ENCODE assay signal across 12 cellular contexts in genomic region chr9:120366646-120367019, GRCh38.
DNase-seq lines count a peak whose midpoint lies in the region; ATAC-seq and TF ChIP-seq lines count a peak whose summit lies in the region.
"Had no signal": no experiment of that assay in that cellular context is flagged by ENCODE, and none has a peak within 500 bp of the region (broad histone marks: within the 10 kb centered on the region; RNA-seq: fewer than 3 reads in every experiment).

No MANE protein-coding gene starts in this region.

- WGBS in HUES64: 60% methylated on average over 4 of the region's 4 CpGs

- H3K4me3 ChIP-seq in AG04449 (ENCODE audit: low read depth, low read length) (no peak overlapping the region), HUES64 (ENCODE audit: low read length) (no peak overlapping the region), left lung (no peak overlapping the region)

- no peaks in the 10 kb centered on the region for H3K9me3 Mint-ChIP-seq in natural killer cell treated with Interleukin-12 subunit alpha and Interleukin-12 subunit beta and Interleukin-15 and Interleukin-18, amount 100 ng/mL, for 72 hours

- H3K36me3 Mint-ChIP-seq in natural killer cell treated with Interleukin-12 subunit alpha and Interleukin-12 subunit beta and Interleukin-15 and Interleukin-18, amount 100 ng/mL, for 72 hours: no peaks in the 10 kb centered on the region
- H3K36me3 Mint-ChIP-seq: stimulated activated effector memory CD8-positive, alpha-beta T cell treated with anti-CD3 and anti-CD28 coated beads, Interleukin-12 subunit alpha, Interleukin-12 subunit beta, amount 100 ng/mL, for 72 hours had no signal

- H3K27ac ChIP-seq in HUES64 (ENCODE audit: low read depth, low read length) (peak overlapping the region; percentile 72), left lung (peak overlapping the region in 1 of 2 donors; percentile 50)
- H3K27ac ChIP-seq: neutrophil had no signal

- CTCF ChIA-PET in AG04449 (lab: Yijun Ruan, JAX): interaction anchor here (0.9 to 2.8 kb wide), 11 partner anchors 10 to 165 kb away, joined by 3 to 17 read pairs (median 5); no protein-coding TSS in a partner anchor

- no peak overlapping the region for H3K4me3 Mint-ChIP-seq in natural killer cell treated with Interleukin-12 subunit alpha and Interleukin-12 subunit beta and Interleukin-15 and Interleukin-18, amount 100 ng/mL, for 72 hours
- H3K4me3 Mint-ChIP-seq: stimulated activated effector memory CD8-positive, alpha-beta T cell treated with anti-CD3 and anti-CD28 coated beads, Interleukin-12 subunit alpha, Interleukin-12 subunit beta, amount 100 ng/mL, for 72 hours; T-helper 1 cell treated with Interleukin-12 subunit alpha and Interleukin-12 subunit beta and Interleukin-4 antibody, amounts not matched to agents 30 μg/mL and 1 μg/mL, for 36 hours had no signal

- peaks cover 3% of the 10 kb centered on the region; the same call in 1 of the 2 replicates for H3K4me1 ChIP-seq in HUES64 (ENCODE audit: insufficient read depth, low read length)
- H3K4me1 ChIP-seq in left lung: no peaks in the 10 kb centered on the region

- ATAC-seq in left lung: peak; percentile 93
- ATAC-seq in natural killer cell treated with Interleukin-12 subunit alpha and Interleukin-12 subunit beta and Interleukin-15 and Interleukin-18, amount 100 ng/mL, for 72 hours: no peak
- ATAC-seq: stimulated activated effector memory CD8-positive, alpha-beta T cell treated with anti-CD3 and anti-CD28 coated beads, Interleukin-12 subunit alpha, Interleukin-12 subunit beta, amount 100 ng/mL, for 72 hours had no signal

- H3K9me3 ChIP-seq in HUES64 (ENCODE audit: insufficient read depth, low read depth, low read length) (no peaks in the 10 kb centered on the region), left lung (peaks cover 0 to 3% of the 10 kb centered on the region in 2 donors)
- H3K9me3 ChIP-seq: neutrophil had no signal

- intact Hi-C loops in left lung (cut with DNase I): no loop called here

- H3K27me3 ChIP-seq in HUES64 (ENCODE audit: insufficient read depth, low read length) (no peaks in the 10 kb centered on the region), left lung (no peaks in the 10 kb centered on the region)

- no peaks in the 10 kb centered on the region for H3K4me1 Mint-ChIP-seq in natural killer cell treated with Interleukin-12 subunit alpha and Interleukin-12 subunit beta and Interleukin-15 and Interleukin-18, amount 100 ng/mL, for 72 hours (ENCODE audit: low read depth in 2 of 2)
- H3K4me1 Mint-ChIP-seq: stimulated activated effector memory CD8-positive, alpha-beta T cell treated with anti-CD3 and anti-CD28 coated beads, Interleukin-12 subunit alpha, Interleukin-12 subunit beta, amount 100 ng/mL, for 72 hours had no signal

- H3K27ac Mint-ChIP-seq in natural killer cell treated with Interleukin-12 subunit alpha and Interleukin-12 subunit beta and Interleukin-15 and Interleukin-18, amount 100 ng/mL, for 72 hours: no peak overlapping the region
- H3K27ac Mint-ChIP-seq: stimulated activated effector memory CD8-positive, alpha-beta T cell treated with anti-CD3 and anti-CD28 coated beads, Interleukin-12 subunit alpha, Interleukin-12 subunit beta, amount 100 ng/mL, for 72 hours; T-helper 1 cell treated with Interleukin-12 subunit alpha and Interleukin-12 subunit beta and Interleukin-4 antibody, amounts not matched to agents 30 μg/mL and 1 μg/mL, for 36 hours had no signal

- H3K27me3 Mint-ChIP-seq in natural killer cell treated with Interleukin-12 subunit alpha and Interleukin-12 subunit beta and Interleukin-15 and Interleukin-18, amount 100 ng/mL, for 72 hours: peaks cover 0 to 2% of the 10 kb centered on the region in 2 donors

- POLR2A ChIA-PET in AG04449 (lab: Yijun Ruan, JAX): interaction anchor here (0.7 kb wide), 1 partner anchor 23 kb away, joined by 4 read pairs; no protein-coding TSS in a partner anchor

- TF ChIP-seq CTCF in AG04449 (IDR thresholded peaks at IDR 0.05; ENCODE audit: insufficient read depth, low read length, missing control alignments): peak; percentile 54
- TF ChIP-seq CTCF in left lung (IDR thresholded peaks at IDR 0.05): peak in 1 of 2 donors; percentile 12
- TF ChIP-seq CTCF in GM20000 (IDR thresholded peaks at IDR 0.05; ENCODE audit: extremely low read depth, missing control alignments): no peak

- no peaks in the 10 kb centered on the region for H3K36me3 ChIP-seq in HUES64 (ENCODE audit: insufficient read depth, low read length)
- no peaks in the 10 kb centered on the region for H3K36me3 ChIP-seq in left lung
- H3K36me3 ChIP-seq: neutrophil had no signal

- peak overlapping the region; percentile 15; the same call in 1 of the 2 replicates for H3K9ac ChIP-seq in HUES64 (ENCODE audit: low read depth, low read length)

- peak; percentile 62 for DNase-seq in AG04449 (ENCODE audit: low read depth, low spot score)
- peak; percentile 76 for DNase-seq in cerebellar cortex (ENCODE audit: low spot score)
- no peak for DNase-seq in left lung
- DNase-seq in cerebellar nuclear complex (lab: John Stamatoyannopoulos, UW): no peak
- DNase-seq in natural killer cell treated with Interleukin-12 subunit alpha and Interleukin-12 subunit beta and Interleukin-15 and Interleukin-18, amount 100 ng/mL, for 72 hours (ENCODE audit: low spot score): no peak
- no peak for DNase-seq in GM20000 (ENCODE audit: low spot score)
- no peak for DNase-seq in NK-92 treated with Interleukin-12 subunit alpha and Interleukin-12 subunit beta, amount 100 ng/mL, for 24 hours (lab: John Stamatoyannopoulos, UW)
- DNase-seq: DMS153 had no signal

Comparison
In these comparisons a context has a peak if more than half of its experiments do, and no peak if none do; other contexts are left out.
1. DNase-seq: peak in AG04449 (single experiment) and cerebellar cortex (single experiment); none in left lung (0 of 2), cerebellar nuclear complex (0 of 2), natural killer cell treated with Interleukin-12 subunit alpha and Interleukin-12 subunit beta and Interleukin-15 and Interleukin-18, amount 100 ng/mL, for 72 hours (single experiment), GM20000 (single experiment) and NK-92 treated with Interleukin-12 subunit alpha and Interleukin-12 subunit beta, amount 100 ng/mL, for 24 hours (single experiment).